ENCODE assay signal across 8 cellular contexts in the genomic region with DNA sequence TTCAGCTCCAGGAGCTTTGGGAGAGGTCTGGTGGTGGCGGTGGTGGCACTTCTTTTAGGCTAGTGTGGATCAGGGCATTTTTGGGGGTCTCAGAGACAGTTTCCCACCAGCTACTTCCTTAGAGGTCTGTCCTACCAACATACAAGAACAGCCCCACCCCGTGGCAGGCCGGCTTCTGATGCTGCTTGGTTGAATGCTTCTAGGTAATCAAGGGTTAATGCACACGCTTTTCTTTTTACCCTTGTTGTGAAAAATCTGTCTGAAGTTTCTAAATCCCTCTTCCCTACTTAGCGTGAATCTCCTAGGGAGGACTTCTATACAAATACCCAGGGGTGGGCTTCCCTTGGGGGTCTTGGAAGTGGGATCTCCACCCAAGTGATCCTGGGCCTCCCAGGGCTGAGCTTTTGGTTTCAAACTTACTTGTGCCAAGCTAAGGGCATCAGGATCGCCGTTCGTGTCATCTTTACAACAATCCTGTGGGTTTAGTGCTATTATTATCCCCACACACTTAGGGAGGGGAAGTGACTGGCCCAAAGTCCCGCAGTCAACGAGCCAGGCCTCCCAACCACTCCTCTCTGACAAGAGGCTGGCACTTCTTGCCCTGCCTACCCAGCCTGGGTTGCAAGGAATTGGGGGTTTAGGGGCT. TPM values are rescaled to one million over a fixed set of nuclear protein-coding genes. Genes with fewer than 3 reads are reported as not detected.
DNase-seq lines count a peak whose midpoint lies in the region; ATAC-seq and TF ChIP-seq lines count a peak whose summit lies in the region.

No MANE protein-coding gene starts in this region.

- H2AFZ ChIP-seq in SK-N-SH (ENCODE audit: low read depth) (no peak overlapping the region), PC-9 (no peak overlapping the region)

- DNase-seq in SK-N-SH (no peak), PC-9 (no peak), epithelial cell of proximal tubule (ENCODE audit: low read depth) (no peak), NCI-H2196 (lab: John Stamatoyannopoulos, UW; ENCODE audit: unreplicated experiment) (no peak), NCI-H446 treated with DMSO at 0.1 percent for 48 hours (lab: John Stamatoyannopoulos, UW) (no peak)
- peak; percentile 38 for DNase-seq in stimulated activated CD8-positive, alpha-beta memory T cell treated with anti-CD3 and anti-CD28 coated beads, Interleukin-4, amount 100 ng/mL, for 48 hours

- ATAC-seq in SK-N-SH treated with all-trans-retinoic acid at 6 μM for 48 hours (no peak), HG02623 (IDR thresholded peaks at IDR 0.05; ENCODE audit: unreplicated experiment) (no peak)

- no peak overlapping the region for H3K9ac ChIP-seq in SK-N-SH

- no peak for TF ChIP-seq EP300 in SK-N-SH (IDR thresholded peaks at IDR 0.05; ENCODE audit: borderline replicate concordance in 1 of 2, low read depth in 1 of 2, low read length in 1 of 2)

- intact Hi-C loops in PC-9 (cut with micrococcal nuclease; ENCODE audit: unreplicated experiment): loop anchor here (5.0 kb wide), 1 partner anchor 74 kb away; no protein-coding TSS in a partner anchor

- TF ChIP-seq RAD21 in SK-N-SH (IDR thresholded peaks at IDR 0.05; ENCODE audit: low read length): no peak

- H3F3A ChIP-seq in SK-N-SH (replicated peaks; ENCODE audit: insufficient read depth) (no peaks in the 10 kb centered on the region), PC-9 (ENCODE audit: insufficient read depth, low read depth) (peaks cover 10% of the 10 kb centered on the region; the same call in 1 of the 2 replicates)

- H3K27ac ChIP-seq in SK-N-SH (ENCODE audit: low read depth in 2 of 2, low read length in 1 of 2) (no peak overlapping the region), PC-9 (no peak overlapping the region)

- no peaks in the 10 kb centered on the region for H3K79me2 ChIP-seq in SK-N-SH (ENCODE audit: insufficient read depth)
- H3K79me2 ChIP-seq in PC-9 (ENCODE audit: low read depth): no peaks in the 10 kb centered on the region

- POLR2A ChIA-PET in SK-N-SH (lab: Yijun Ruan, JAX): interaction anchor here (0.5 to 2.2 kb wide), 3 partner anchors 103 to 116 kb away, joined by 3 to 19 read pairs (median 3); a partner anchor contains a TSS
- POLR2A ChIA-PET in PC-9 (lab: Charles Lee; ENCODE audit: unreplicated experiment): interaction anchor here (0.7 kb wide), 1 partner anchor 108 kb away, joined by 3 read pairs; a partner anchor contains a TSS

- H3K9me3 ChIP-seq in SK-N-SH (no peaks in the 10 kb centered on the region), PC-9 (ENCODE audit: insufficient read depth, low read depth) (no peaks in the 10 kb centered on the region)

- H3K4me3 ChIP-seq in SK-N-SH (ENCODE audit: low read depth in 2 of 2, low read length in 1 of 2) (peak overlapping the region; percentile 89 to 96), PC-9 (peak overlapping the region; percentile 88; the same call in 1 of the 2 replicates), epithelial cell of proximal tubule (ENCODE audit: low read depth, low read length) (peak overlapping the region; percentile 99)

- no peaks in the 10 kb centered on the region for H3K9me2 ChIP-seq in SK-N-SH
- no peaks in the 10 kb centered on the region for H3K9me2 ChIP-seq in PC-9 (ENCODE audit: insufficient read depth)

- H3K36me3 ChIP-seq in SK-N-SH (replicated peaks in 1 of 2; ENCODE audit: control insufficient read depth in 1 of 2, insufficient read depth in 2 of 2, low read length in 1 of 2) (no peaks in the 10 kb centered on the region), PC-9 (ENCODE audit: low read depth) (no peaks in the 10 kb centered on the region)

- no peaks in the 10 kb centered on the region for H3K27me3 ChIP-seq in SK-N-SH (ENCODE audit: insufficient read depth)
- H3K27me3 ChIP-seq in PC-9 (ENCODE audit: insufficient read depth, low read depth): no peaks in the 10 kb centered on the region

- no TSS peak for BruUV-seq in PC-9 (replicated peaks; lab: Mats Ljungman, UMichigan)

- CTCF ChIA-PET in SK-N-SH (lab: Yijun Ruan, JAX): interaction anchor here (0.6 to 15.8 kb wide), 5 partner anchors 9 to 163 kb away, joined by 3 to 421 read pairs (median 16); a partner anchor contains a TSS
- CTCF ChIA-PET in PC-9 (lab: Charles Lee): no interaction called here

- H4K20me1 ChIP-seq in SK-N-SH (ENCODE audit: insufficient read depth) (peaks cover 27% of the 10 kb centered on the region; the same call in 1 of the 2 replicates), PC-9 (ENCODE audit: insufficient read depth) (no peaks in the 10 kb centered on the region)

- H3K4me1 ChIP-seq in SK-N-SH (ENCODE audit: control insufficient read depth in 1 of 2, insufficient read depth in 2 of 2, low read depth in 1 of 2, low read length in 1 of 2) (peaks cover 0 to 36% of the 10 kb centered on the region in 2 experiments; a peak in 1 of 4 replicates), PC-9 (replicated peaks; ENCODE audit: insufficient read depth) (0 out of 2 replicates have a peak, but pooled peaks cover 5% of the 10 kb centered on the region)

- peak; percentile 29 for TF ChIP-seq CTCF in SK-N-SH (IDR thresholded peaks at IDR 0.05)
- TF ChIP-seq CTCF in PC-9 (conservative IDR thresholded peaks at IDR 0.05): no peak
- peak; percentile 41 for TF ChIP-seq CTCF in epithelial cell of proximal tubule (conservative IDR thresholded peaks at IDR 0.05; ENCODE audit: low read depth, low read length)

- 64% methylated on average over 10 of the region's 10 CpGs for WGBS in SK-N-SH (ENCODE audit: low lambda C conversion rate)

- H3K4me2 ChIP-seq in SK-N-SH (peak overlapping the region; percentile 99), PC-9 (peak overlapping the region; percentile 97)

TF ChIP-seq in SK-N-SH, 30 proteins besides CTCF, POLR2A, EP300 and RAD21 (continues in another document):
- TF ChIP-seq, protein P1, sequence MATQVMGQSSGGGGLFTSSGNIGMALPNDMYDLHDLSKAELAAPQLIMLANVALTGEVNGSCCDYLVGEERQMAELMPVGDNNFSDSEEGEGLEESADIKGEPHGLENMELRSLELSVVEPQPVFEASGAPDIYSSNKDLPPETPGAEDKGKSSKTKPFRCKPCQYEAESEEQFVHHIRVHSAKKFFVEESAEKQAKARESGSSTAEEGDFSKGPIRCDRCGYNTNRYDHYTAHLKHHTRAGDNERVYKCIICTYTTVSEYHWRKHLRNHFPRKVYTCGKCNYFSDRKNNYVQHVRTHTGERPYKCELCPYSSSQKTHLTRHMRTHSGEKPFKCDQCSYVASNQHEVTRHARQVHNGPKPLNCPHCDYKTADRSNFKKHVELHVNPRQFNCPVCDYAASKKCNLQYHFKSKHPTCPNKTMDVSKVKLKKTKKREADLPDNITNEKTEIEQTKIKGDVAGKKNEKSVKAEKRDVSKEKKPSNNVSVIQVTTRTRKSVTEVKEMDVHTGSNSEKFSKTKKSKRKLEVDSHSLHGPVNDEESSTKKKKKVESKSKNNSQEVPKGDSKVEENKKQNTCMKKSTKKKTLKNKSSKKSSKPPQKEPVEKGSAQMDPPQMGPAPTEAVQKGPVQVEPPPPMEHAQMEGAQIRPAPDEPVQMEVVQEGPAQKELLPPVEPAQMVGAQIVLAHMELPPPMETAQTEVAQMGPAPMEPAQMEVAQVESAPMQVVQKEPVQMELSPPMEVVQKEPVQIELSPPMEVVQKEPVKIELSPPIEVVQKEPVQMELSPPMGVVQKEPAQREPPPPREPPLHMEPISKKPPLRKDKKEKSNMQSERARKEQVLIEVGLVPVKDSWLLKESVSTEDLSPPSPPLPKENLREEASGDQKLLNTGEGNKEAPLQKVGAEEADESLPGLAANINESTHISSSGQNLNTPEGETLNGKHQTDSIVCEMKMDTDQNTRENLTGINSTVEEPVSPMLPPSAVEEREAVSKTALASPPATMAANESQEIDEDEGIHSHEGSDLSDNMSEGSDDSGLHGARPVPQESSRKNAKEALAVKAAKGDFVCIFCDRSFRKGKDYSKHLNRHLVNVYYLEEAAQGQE (IDR thresholded peaks at IDR 0.05; ENCODE audit: low read depth, low read length): no peak
- no peak for TF ChIP-seq NRF1 (IDR thresholded peaks at IDR 0.05; ENCODE audit: low read depth, low read length)
- TF ChIP-seq FOXJ3 (CRISPR knock-in tag; IDR thresholded peaks at IDR 0.05): no peak
- no peak for TF ChIP-seq YY1 (IDR thresholded peaks at IDR 0.05; ENCODE audit: low read depth)
- no peak for TF ChIP-seq RXRA (IDR thresholded peaks at IDR 0.05; ENCODE audit: borderline replicate concordance, low read depth)

TF ChIP-seq in SK-N-SH treated with all-trans-retinoic acid at 6 μM for 48 hours, 23 proteins besides CTCF, POLR2A, EP300 and RAD21 (continues in another document):
- TF ChIP-seq, protein P2, sequence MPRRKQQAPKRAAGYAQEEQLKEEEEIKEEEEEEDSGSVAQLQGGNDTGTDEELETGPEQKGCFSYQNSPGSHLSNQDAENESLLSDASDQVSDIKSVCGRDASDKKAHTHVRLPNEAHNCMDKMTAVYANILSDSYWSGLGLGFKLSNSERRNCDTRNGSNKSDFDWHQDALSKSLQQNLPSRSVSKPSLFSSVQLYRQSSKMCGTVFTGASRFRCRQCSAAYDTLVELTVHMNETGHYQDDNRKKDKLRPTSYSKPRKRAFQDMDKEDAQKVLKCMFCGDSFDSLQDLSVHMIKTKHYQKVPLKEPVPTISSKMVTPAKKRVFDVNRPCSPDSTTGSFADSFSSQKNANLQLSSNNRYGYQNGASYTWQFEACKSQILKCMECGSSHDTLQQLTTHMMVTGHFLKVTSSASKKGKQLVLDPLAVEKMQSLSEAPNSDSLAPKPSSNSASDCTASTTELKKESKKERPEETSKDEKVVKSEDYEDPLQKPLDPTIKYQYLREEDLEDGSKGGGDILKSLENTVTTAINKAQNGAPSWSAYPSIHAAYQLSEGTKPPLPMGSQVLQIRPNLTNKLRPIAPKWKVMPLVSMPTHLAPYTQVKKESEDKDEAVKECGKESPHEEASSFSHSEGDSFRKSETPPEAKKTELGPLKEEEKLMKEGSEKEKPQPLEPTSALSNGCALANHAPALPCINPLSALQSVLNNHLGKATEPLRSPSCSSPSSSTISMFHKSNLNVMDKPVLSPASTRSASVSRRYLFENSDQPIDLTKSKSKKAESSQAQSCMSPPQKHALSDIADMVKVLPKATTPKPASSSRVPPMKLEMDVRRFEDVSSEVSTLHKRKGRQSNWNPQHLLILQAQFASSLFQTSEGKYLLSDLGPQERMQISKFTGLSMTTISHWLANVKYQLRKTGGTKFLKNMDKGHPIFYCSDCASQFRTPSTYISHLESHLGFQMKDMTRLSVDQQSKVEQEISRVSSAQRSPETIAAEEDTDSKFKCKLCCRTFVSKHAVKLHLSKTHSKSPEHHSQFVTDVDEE (CRISPR knock-in tag; IDR thresholded peaks at IDR 0.05): no peak
- TF ChIP-seq ISL1 (CRISPR knock-in tag; IDR thresholded peaks at IDR 0.05) (no peak), ARNTL (CRISPR knock-in tag; IDR thresholded peaks at IDR 0.05; ENCODE audit: borderline replicate concordance, low read depth) (no peak), ZNF565 (CRISPR knock-in tag; conservative IDR thresholded peaks at IDR 0.05; ENCODE audit: low read depth) (no peak)

RNA-seq across cellular contexts. Expression of a gene that starts 1.7 kb away (rescaled TPM):
- polyA plus RNA-seq in SK-N-SH (2012; rRNA removed): 3.8 and 4.7 TPM in 2 replicates
- 1.5 and 3.3 TPM in 2 replicates for polyA plus RNA-seq in SK-N-SH (2012; cell fraction: cytosol; rRNA removed)
- 8.5 and 19.3 TPM in 2 replicates for polyA plus RNA-seq in SK-N-SH (2012; cell fraction: nucleus; rRNA removed)
- total RNA-seq in PC-9 (2021) (12.1 and 18.4 TPM in 2 replicates), epithelial cell of proximal tubule (3.8 and 13.6 TPM in 2 replicates)
